Comparison of ENCODE assay signal across 1 cellular context in the genomic region with DNA sequence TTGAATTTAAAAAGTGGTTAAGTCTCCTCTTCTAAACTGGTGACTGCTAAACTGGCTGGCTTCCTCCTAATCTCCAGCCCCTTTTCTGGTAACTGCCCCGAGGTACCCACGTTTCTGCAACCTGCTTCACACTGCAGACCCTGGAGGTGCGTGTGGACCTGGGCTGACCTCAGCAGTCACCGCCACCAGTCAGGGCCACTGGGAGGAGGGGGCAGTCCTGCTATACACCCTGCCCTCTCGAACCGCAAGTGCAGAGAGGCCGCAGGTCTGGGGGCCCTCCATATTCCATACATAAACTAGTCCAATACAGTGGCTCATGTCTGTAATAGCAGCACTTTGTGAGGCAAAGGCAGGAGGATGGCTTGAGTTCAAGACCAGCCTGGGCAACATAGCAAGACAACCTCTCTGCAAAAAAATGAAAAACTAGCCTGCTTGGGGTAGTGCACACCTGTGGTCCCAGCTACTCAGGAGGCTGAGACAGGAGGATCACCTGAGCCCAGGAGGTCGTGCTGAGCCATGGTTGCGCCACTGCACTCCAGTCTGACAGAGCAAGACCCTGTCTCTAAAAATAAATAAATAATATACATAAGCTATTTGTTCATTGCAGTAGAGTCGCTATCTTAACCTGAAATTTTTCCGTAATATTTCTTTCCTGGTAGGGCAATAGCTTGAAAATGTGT.
TF ChIP-seq lines count a peak whose summit lies in the region.

No MANE protein-coding gene starts in this region.

TF ChIP-seq in GM12878, 131 proteins besides CTCF, POLR2A, EP300 and RAD21:
- TF ChIP-seq NR2C2 (IDR thresholded peaks at IDR 0.05; ENCODE audit: borderline replicate concordance, control insufficient read depth, insufficient read length, low read depth): no peak
- no peak for TF ChIP-seq NBN (IDR thresholded peaks at IDR 0.05)
- TF ChIP-seq CREM (IDR thresholded peaks at IDR 0.05; ENCODE audit: low read depth): no peak
- TF ChIP-seq, protein P1, sequence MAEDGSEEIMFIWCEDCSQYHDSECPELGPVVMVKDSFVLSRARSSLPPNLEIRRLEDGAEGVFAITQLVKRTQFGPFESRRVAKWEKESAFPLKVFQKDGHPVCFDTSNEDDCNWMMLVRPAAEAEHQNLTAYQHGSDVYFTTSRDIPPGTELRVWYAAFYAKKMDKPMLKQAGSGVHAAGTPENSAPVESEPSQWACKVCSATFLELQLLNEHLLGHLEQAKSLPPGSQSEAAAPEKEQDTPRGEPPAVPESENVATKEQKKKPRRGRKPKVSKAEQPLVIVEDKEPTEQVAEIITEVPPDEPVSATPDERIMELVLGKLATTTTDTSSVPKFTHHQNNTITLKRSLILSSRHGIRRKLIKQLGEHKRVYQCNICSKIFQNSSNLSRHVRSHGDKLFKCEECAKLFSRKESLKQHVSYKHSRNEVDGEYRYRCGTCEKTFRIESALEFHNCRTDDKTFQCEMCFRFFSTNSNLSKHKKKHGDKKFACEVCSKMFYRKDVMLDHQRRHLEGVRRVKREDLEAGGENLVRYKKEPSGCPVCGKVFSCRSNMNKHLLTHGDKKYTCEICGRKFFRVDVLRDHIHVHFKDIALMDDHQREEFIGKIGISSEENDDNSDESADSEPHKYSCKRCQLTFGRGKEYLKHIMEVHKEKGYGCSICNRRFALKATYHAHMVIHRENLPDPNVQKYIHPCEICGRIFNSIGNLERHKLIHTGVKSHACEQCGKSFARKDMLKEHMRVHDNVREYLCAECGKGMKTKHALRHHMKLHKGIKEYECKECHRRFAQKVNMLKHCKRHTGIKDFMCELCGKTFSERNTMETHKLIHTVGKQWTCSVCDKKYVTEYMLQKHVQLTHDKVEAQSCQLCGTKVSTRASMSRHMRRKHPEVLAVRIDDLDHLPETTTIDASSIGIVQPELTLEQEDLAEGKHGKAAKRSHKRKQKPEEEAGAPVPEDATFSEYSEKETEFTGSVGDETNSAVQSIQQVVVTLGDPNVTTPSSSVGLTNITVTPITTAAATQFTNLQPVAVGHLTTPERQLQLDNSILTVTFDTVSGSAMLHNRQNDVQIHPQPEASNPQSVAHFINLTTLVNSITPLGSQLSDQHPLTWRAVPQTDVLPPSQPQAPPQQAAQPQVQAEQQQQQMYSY (CRISPR knock-in tag; IDR thresholded peaks at IDR 0.05): no peak
- no peak for TF ChIP-seq BCL3 (IDR thresholded peaks at IDR 0.05; ENCODE audit: borderline replicate concordance, insufficient read depth, low read depth, low read length, poor library complexity, severe bottlenecking)
- TF ChIP-seq RFX5 (IDR thresholded peaks at IDR 0.05; ENCODE audit: low read depth, low read length): no peak
- no peak for TF ChIP-seq KDM1A (IDR thresholded peaks at IDR 0.05; ENCODE audit: borderline replicate concordance)
- TF ChIP-seq POU2F2 (IDR thresholded peaks at IDR 0.05; ENCODE audit: borderline replicate concordance, low read depth, low read length): no peak
- no peak for TF ChIP-seq SIX5 (IDR thresholded peaks at IDR 0.05; ENCODE audit: low read depth, low read length, severe bottlenecking)
- TF ChIP-seq, protein P2, sequence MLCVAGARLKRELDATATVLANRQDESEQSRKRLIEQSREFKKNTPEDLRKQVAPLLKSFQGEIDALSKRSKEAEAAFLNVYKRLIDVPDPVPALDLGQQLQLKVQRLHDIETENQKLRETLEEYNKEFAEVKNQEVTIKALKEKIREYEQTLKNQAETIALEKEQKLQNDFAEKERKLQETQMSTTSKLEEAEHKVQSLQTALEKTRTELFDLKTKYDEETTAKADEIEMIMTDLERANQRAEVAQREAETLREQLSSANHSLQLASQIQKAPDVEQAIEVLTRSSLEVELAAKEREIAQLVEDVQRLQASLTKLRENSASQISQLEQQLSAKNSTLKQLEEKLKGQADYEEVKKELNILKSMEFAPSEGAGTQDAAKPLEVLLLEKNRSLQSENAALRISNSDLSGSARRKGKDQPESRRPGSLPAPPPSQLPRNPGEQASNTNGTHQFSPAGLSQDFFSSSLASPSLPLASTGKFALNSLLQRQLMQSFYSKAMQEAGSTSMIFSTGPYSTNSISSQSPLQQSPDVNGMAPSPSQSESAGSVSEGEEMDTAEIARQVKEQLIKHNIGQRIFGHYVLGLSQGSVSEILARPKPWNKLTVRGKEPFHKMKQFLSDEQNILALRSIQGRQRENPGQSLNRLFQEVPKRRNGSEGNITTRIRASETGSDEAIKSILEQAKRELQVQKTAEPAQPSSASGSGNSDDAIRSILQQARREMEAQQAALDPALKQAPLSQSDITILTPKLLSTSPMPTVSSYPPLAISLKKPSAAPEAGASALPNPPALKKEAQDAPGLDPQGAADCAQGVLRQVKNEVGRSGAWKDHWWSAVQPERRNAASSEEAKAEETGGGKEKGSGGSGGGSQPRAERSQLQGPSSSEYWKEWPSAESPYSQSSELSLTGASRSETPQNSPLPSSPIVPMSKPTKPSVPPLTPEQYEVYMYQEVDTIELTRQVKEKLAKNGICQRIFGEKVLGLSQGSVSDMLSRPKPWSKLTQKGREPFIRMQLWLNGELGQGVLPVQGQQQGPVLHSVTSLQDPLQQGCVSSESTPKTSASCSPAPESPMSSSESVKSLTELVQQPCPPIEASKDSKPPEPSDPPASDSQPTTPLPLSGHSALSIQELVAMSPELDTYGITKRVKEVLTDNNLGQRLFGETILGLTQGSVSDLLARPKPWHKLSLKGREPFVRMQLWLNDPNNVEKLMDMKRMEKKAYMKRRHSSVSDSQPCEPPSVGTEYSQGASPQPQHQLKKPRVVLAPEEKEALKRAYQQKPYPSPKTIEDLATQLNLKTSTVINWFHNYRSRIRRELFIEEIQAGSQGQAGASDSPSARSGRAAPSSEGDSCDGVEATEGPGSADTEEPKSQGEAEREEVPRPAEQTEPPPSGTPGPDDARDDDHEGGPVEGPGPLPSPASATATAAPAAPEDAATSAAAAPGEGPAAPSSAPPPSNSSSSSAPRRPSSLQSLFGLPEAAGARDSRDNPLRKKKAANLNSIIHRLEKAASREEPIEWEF (IDR thresholded peaks at IDR 0.05; ENCODE audit: insufficient replicate concordance, low read depth, low read length): no peak
- no peak for TF ChIP-seq ZSCAN29 (IDR thresholded peaks at IDR 0.05)
- TF ChIP-seq TARDBP (IDR thresholded peaks at IDR 0.05; ENCODE audit: borderline replicate concordance): no peak
- TF ChIP-seq, protein P3, sequence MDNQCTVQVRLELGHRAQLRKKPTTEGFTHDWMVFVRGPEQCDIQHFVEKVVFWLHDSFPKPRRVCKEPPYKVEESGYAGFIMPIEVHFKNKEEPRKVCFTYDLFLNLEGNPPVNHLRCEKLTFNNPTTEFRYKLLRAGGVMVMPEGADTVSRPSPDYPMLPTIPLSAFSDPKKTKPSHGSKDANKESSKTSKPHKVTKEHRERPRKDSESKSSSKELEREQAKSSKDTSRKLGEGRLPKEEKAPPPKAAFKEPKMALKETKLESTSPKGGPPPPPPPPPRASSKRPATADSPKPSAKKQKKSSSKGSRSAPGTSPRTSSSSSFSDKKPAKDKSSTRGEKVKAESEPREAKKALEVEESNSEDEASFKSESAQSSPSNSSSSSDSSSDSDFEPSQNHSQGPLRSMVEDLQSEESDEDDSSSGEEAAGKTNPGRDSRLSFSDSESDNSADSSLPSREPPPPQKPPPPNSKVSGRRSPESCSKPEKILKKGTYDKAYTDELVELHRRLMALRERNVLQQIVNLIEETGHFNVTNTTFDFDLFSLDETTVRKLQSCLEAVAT (IDR thresholded peaks at IDR 0.05): no peak
- TF ChIP-seq EGR1 (IDR thresholded peaks at IDR 0.05; ENCODE audit: borderline replicate concordance in 1 of 2, low read depth in 2 of 2, low read length in 2 of 2): no peak
- TF ChIP-seq MTA2 (IDR thresholded peaks at IDR 0.05; ENCODE audit: low read depth): no peak
